In the genomic region with DNA sequence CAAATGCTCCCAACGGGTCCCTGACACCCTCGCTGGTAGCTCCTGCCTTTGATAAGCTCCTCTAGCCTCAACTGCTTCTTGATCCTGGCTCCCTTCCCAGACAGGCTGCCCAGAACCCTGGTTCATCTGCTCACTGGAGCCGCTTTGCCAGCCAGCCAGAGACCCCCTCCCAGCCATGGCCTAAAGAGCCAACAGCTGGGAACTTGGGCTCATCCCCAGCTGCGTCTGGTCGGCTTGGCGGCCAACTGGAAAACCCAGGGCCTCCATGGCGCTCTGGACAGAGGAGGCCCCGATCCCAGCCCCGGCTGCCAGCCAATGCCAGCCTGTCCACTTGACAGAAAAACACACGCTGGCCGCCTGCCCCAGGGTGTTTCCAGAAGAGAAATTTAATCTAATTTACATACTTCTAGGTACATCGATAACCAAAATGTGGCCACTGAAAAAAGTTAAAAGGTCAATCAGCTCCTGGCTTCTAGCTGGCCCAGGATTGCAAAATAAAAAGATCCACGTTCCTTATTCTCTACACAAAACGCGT, we compare ENCODE assay signal across 11 cellular contexts. TPM values are rescaled to one million over a fixed set of nuclear protein-coding genes. Genes with fewer than 3 reads are reported as not detected.
DNase-seq lines count a peak whose midpoint lies in the region; ATAC-seq and TF ChIP-seq lines count a peak whose summit lies in the region.
"Had no signal": no experiment of that assay in that cellular context is flagged by ENCODE, and none has a peak within 500 bp of the region (broad histone marks: within the 10 kb centered on the region; RNA-seq: fewer than 3 reads in every experiment).

No MANE protein-coding gene starts in this region.

- intact Hi-C loops in dorsolateral prefrontal cortex (cut with DNase I): loop anchor here (1.0 to 10.0 kb wide), 4 partner anchors 10 to 157 kb away; no protein-coding TSS in a partner anchor

- H3K4me3 ChIP-seq in dorsolateral prefrontal cortex: peak overlapping the region in 7 of 59 donors; percentile 2 to 33 (median 7)

- no peaks in the 10 kb centered on the region for H3K9me3 Mint-ChIP-seq in neural crest cell
- no peaks in the 10 kb centered on the region for H3K9me3 Mint-ChIP-seq in stimulated activated memory B cell treated with anti-CD40 and anti-IgM and Interleukin-4, amounts not matched to agents 10 μg/mL and 1 μg/mL and 100 μg/mL, for 72 hours
- H3K9me3 Mint-ChIP-seq: CD8-positive, alpha-beta memory T cell; WTC11 had no signal

- peaks cover 4% of the 10 kb centered on the region for H3K27me3 Mint-ChIP-seq in neural crest cell (ENCODE audit: low read depth)
- H3K27me3 Mint-ChIP-seq in stimulated activated memory B cell treated with anti-CD40 and anti-IgM and Interleukin-4, amounts not matched to agents 10 μg/mL and 1 μg/mL and 100 μg/mL, for 72 hours: no peaks in the 10 kb centered on the region

- H3K27me3 ChIP-seq in dorsolateral prefrontal cortex: no peaks in the 10 kb centered on the region

- TF ChIP-seq CTCF in dorsolateral prefrontal cortex (IDR thresholded peaks at IDR 0.05 in 54 of 56, conservative IDR thresholded peaks at IDR 0.05 in 2 of 56; ENCODE audit: low read depth in 1 of 56, partially characterized antibody in 56 of 56) (peak in 3 of 56 donors; percentile 15 to 21 (median 20)), neural crest cell (conservative IDR thresholded peaks at IDR 0.05) (no peak)

- H3K4me3 Mint-ChIP-seq in neural crest cell: peak overlapping the region; percentile 27
- no peak overlapping the region for H3K4me3 Mint-ChIP-seq in stimulated activated memory B cell treated with anti-CD40 and anti-IgM and Interleukin-4, amounts not matched to agents 10 μg/mL and 1 μg/mL and 100 μg/mL, for 72 hours
- H3K4me3 Mint-ChIP-seq: CD8-positive, alpha-beta memory T cell; WTC11 had no signal

- no peak overlapping the region for H3K27ac Mint-ChIP-seq in neural crest cell (ENCODE audit: unreplicated experiment)
- H3K27ac Mint-ChIP-seq in stimulated activated memory B cell treated with anti-CD40 and anti-IgM and Interleukin-4, amounts not matched to agents 10 μg/mL and 1 μg/mL and 100 μg/mL, for 72 hours: no peak overlapping the region
- H3K27ac Mint-ChIP-seq: CD8-positive, alpha-beta memory T cell; WTC11 had no signal

- DNase-seq in HUDEP-2 (lab: John Stamatoyannopoulos, UW; ENCODE audit: unreplicated experiment in 76 of 76): peak in 48 of 76 experiments; percentile 18 to 74 (median 40)
- peak; percentile 72 to 86 (median 84) for DNase-seq in dorsolateral prefrontal cortex
- no peak for DNase-seq in neural crest cell (ENCODE audit: low read depth, low spot score)
- no peak for DNase-seq in COLO668 (lab: John Stamatoyannopoulos, UW; ENCODE audit: unreplicated experiment)
- no peak for DNase-seq in stimulated activated CD8-positive, alpha-beta memory T cell treated with anti-CD3 and anti-CD28 coated beads, Interleukin-4, amount 100 ng/mL, for 48 hours
- DNase-seq: activated effector memory CD4-positive, alpha-beta T cell treated with Interleukin-2 at 50 U/mL for 16 hours; CD8-positive, alpha-beta memory T cell; OCI-M1 had no signal

- peaks cover 22% of the 10 kb centered on the region for H3K36me3 Mint-ChIP-seq in neural crest cell (ENCODE audit: low read depth)
- H3K36me3 Mint-ChIP-seq in stimulated activated memory B cell treated with anti-CD40 and anti-IgM and Interleukin-4, amounts not matched to agents 10 μg/mL and 1 μg/mL and 100 μg/mL, for 72 hours: peaks cover 40% of the 10 kb centered on the region

- peak overlapping the region in 51 of 59 donors; percentile 2 to 86 (median 48) for H3K27ac ChIP-seq in dorsolateral prefrontal cortex

- H3K4me1 Mint-ChIP-seq in neural crest cell: peaks cover 22% of the 10 kb centered on the region
- peaks cover 32% of the 10 kb centered on the region for H3K4me1 Mint-ChIP-seq in stimulated activated memory B cell treated with anti-CD40 and anti-IgM and Interleukin-4, amounts not matched to agents 10 μg/mL and 1 μg/mL and 100 μg/mL, for 72 hours

- no peak for ATAC-seq in stimulated activated memory B cell treated with anti-CD40 and anti-IgM and Interleukin-4, amounts not matched to agents 10 μg/mL and 1 μg/mL and 100 μg/mL, for 72 hours
- ATAC-seq: WTC11 had no signal

RNA-seq across cellular contexts. Expression of a gene that starts 3.0 kb away (rescaled TPM):
- total RNA-seq in dorsolateral prefrontal cortex (100 to 1,000 TPM; 104 to 260 (median 142) TPM), neural crest cell (154 and 163 TPM in 2 replicates)

RNA-seq across cellular contexts. Expression of a gene that starts 28.0 kb away (rescaled TPM):
- total RNA-seq in dorsolateral prefrontal cortex: 10 to 100 TPM; 26.2 to 74.6 (median 41.4) TPM
- 77.1 and 80.2 TPM in 2 replicates for total RNA-seq in neural crest cell

RNA-seq across cellular contexts. Expression of a gene that starts 42.2 kb away (rescaled TPM):
- 10 to 100 TPM; 18.6 to 51.6 (median 29.6) TPM for total RNA-seq in dorsolateral prefrontal cortex
- 41.3 and 43.1 TPM in 2 replicates for total RNA-seq in neural crest cell

RNA-seq across cellular contexts. Expression of a gene that starts 42.6 kb away (rescaled TPM):
- 10 to 100 TPM in 3 of 120 experiments, 1 to 10 TPM in 113, under 1 TPM in 4; 0.28 to 11.0 (median 3.1) TPM for total RNA-seq in dorsolateral prefrontal cortex
- not detected in 2 replicates for total RNA-seq in neural crest cell

RNA-seq across cellular contexts. Expression of a gene that starts 57.5 kb away (rescaled TPM):
- total RNA-seq in dorsolateral prefrontal cortex: under 1 TPM in 1 of 120 experiments, not detected in 119; 0.18 TPM
- total RNA-seq in neural crest cell: not detected in 2 replicates
- total RNA-seq: renal cortical epithelial cell, WTC11 had no signal

Comparison
In these comparisons a context has a peak if more than half of its experiments do, and no peak if none do; other contexts are left out.
1. DNase-seq: peak in HUDEP-2 (48 of 76) and dorsolateral prefrontal cortex (10 of 10); none in neural crest cell (single experiment), COLO668 (single experiment) and stimulated activated CD8-positive, alpha-beta memory T cell treated with anti-CD3 and anti-CD28 coated beads, Interleukin-4, amount 100 ng/mL, for 48 hours (single experiment).